12 cellular contexts compared by ENCODE assay signal in genomic region chr10:32939296-32940111, GRCh38. TPM values are rescaled to one million over a fixed set of nuclear protein-coding genes. Genes with fewer than 3 reads are reported as not detected.
DNase-seq lines count a peak whose midpoint lies in the region; ATAC-seq, FAIRE-seq and TF ChIP-seq lines count a peak whose summit lies in the region.
"Had no signal": no experiment of that assay in that cellular context is flagged by ENCODE, and none has a peak within 500 bp of the region (broad histone marks: within the 10 kb centered on the region; RNA-seq: fewer than 3 reads in every experiment).

No MANE protein-coding gene starts in this region.

- BruUV-seq in Panc1 (replicated peaks; lab: Mats Ljungman, UMichigan), result no TSS peak

- FAIRE-seq in H54 (lab: Jason Lieb, UNC), result no peak
- FAIRE-seq: GM18507 had no signal

- H3K27me3 Mint-ChIP-seq in CD4-positive, CD25-positive, alpha-beta regulatory T cell, result no peaks in the 10 kb centered on the region
- peaks cover 13% of the 10 kb centered on the region for H3K27me3 Mint-ChIP-seq in endothelial cell (ENCODE audit: unreplicated experiment)
- H3K27me3 Mint-ChIP-seq: stimulated activated naive CD8-positive, alpha-beta T cell treated with anti-CD3 and anti-CD28 coated beads, Interleukin-15, Interleukin-2, amounts not matched to agents 100 ng/mL and 50 ng/mL, for 24 hours had no signal

- no peaks in the 10 kb centered on the region for H3K9me3 ChIP-seq in CD4-positive, CD25-positive, alpha-beta regulatory T cell (ENCODE audit: control insufficient read depth in 2 of 2, low read length in 2 of 2)
- no peaks in the 10 kb centered on the region for H3K9me3 ChIP-seq in Panc1 (ENCODE audit: control insufficient read depth, insufficient read depth, low read depth, low read length)
- H3K9me3 ChIP-seq in parathyroid adenoma (ENCODE audit: control insufficient read depth, low read length), result no peaks in the 10 kb centered on the region

- no peak for DNase-seq in CD4-positive, CD25-positive, alpha-beta regulatory T cell
- no peak for DNase-seq in Panc1 (ENCODE audit: low read depth, low spot score)
- no peak for DNase-seq in endothelial cell (ENCODE audit: low spot score)
- no peak for DNase-seq in NCI-H187 (lab: John Stamatoyannopoulos, UW)
- DNase-seq in H54 (ENCODE audit: insufficient read length, low spot score), result no peak
- no peak for DNase-seq in NCI-H748 (lab: John Stamatoyannopoulos, UW; ENCODE audit: unreplicated experiment)
- no peak for DNase-seq in NCI-H446 (lab: John Stamatoyannopoulos, UW)
- DNase-seq: effector CD8-positive, alpha-beta T cell had no signal

- H3K9me3 Mint-ChIP-seq in CD4-positive, CD25-positive, alpha-beta regulatory T cell, result peaks cover 0 to 1% (median 0%) of the 10 kb centered on the region in 7 donors
- no peaks in the 10 kb centered on the region for H3K9me3 Mint-ChIP-seq in endothelial cell (ENCODE audit: unreplicated experiment)
- H3K9me3 Mint-ChIP-seq: stimulated activated naive CD8-positive, alpha-beta T cell treated with anti-CD3 and anti-CD28 coated beads, Interleukin-15, Interleukin-2, amounts not matched to agents 100 ng/mL and 50 ng/mL, for 24 hours had no signal

- TF ChIP-seq POLR2A in H54 (IDR thresholded peaks at IDR 0.05; ENCODE audit: low read depth, low read length), result no peak

- in situ Hi-C loops in Panc1 (cut with HindIII; ENCODE audit: low pct_unique_long_range_greater_than_20kb, low sequenced_read_pairs), result no loop called here

- H3K9ac ChIP-seq in parathyroid adenoma, result no peak overlapping the region

- H3K4me3 Mint-ChIP-seq in CD4-positive, CD25-positive, alpha-beta regulatory T cell, result peak overlapping the region; percentile 44 to 66 (median 60)
- no peak overlapping the region for H3K4me3 Mint-ChIP-seq in endothelial cell (ENCODE audit: unreplicated experiment)
- H3K4me3 Mint-ChIP-seq: stimulated activated naive CD8-positive, alpha-beta T cell treated with anti-CD3 and anti-CD28 coated beads, Interleukin-15, Interleukin-2, amounts not matched to agents 100 ng/mL and 50 ng/mL, for 24 hours had no signal

- ATAC-seq in CD4-positive, CD25-positive, alpha-beta regulatory T cell (ENCODE audit: low read depth in 2 of 2), result peak in 1 of 2 donors; percentile 18
- ATAC-seq in Panc1, result no peak

- peaks cover 49 to 87% (median 70%) of the 10 kb centered on the region in 4 donors for H3K4me1 Mint-ChIP-seq in CD4-positive, CD25-positive, alpha-beta regulatory T cell
- peaks cover 55% of the 10 kb centered on the region for H3K4me1 Mint-ChIP-seq in endothelial cell (ENCODE audit: unreplicated experiment)

- peaks cover 62% of the 10 kb centered on the region for H3K4me1 ChIP-seq in CD4-positive, CD25-positive, alpha-beta regulatory T cell (ENCODE audit: control insufficient read depth, insufficient read depth, low read length, poor library complexity, severe bottlenecking)
- H3K4me1 ChIP-seq in Panc1 (ENCODE audit: control insufficient read depth, insufficient read depth, low read length) (peaks cover 94% of the 10 kb centered on the region), parathyroid adenoma (peaks cover 49% of the 10 kb centered on the region)

- peaks cover 40% of the 10 kb centered on the region for H3K36me3 Mint-ChIP-seq in CD4-positive, CD25-positive, alpha-beta regulatory T cell
- H3K36me3 Mint-ChIP-seq in endothelial cell (ENCODE audit: low read depth, unreplicated experiment), result peaks cover 11% of the 10 kb centered on the region

- no peak overlapping the region for H3K4me2 ChIP-seq in parathyroid adenoma (ENCODE audit: low read length)

- H2AFZ ChIP-seq in parathyroid adenoma, result no peak overlapping the region

- POLR2A ChIA-PET in Panc1 (lab: Charles Lee), result interaction anchor here (0.6 kb wide), 1 partner anchor 80 kb away, joined by 5 read pairs; no protein-coding TSS in a partner anchor

- H3K4me3 ChIP-seq in CD4-positive, CD25-positive, alpha-beta regulatory T cell (ENCODE audit: low read depth, low read length), result peak overlapping the region; percentile 67
- H3K4me3 ChIP-seq in Panc1 (ENCODE audit: low read depth in 2 of 2, low read length in 2 of 2) (no peak overlapping the region), parathyroid adenoma (ENCODE audit: low read depth, low read length) (no peak overlapping the region)
- H3K4me3 ChIP-seq: skin epidermis had no signal

- no peaks in the 10 kb centered on the region for H3K27me3 ChIP-seq in CD4-positive, CD25-positive, alpha-beta regulatory T cell (ENCODE audit: control insufficient read depth, insufficient read depth, low read length)
- no peaks in the 10 kb centered on the region for H3K27me3 ChIP-seq in Panc1 (ENCODE audit: control insufficient read depth, insufficient read depth, low read length)
- no peaks in the 10 kb centered on the region for H3K27me3 ChIP-seq in parathyroid adenoma (ENCODE audit: control insufficient read depth, insufficient read depth, low read length)

- peaks cover 57% of the 10 kb centered on the region for H3K79me2 ChIP-seq in parathyroid adenoma

- H3K36me3 ChIP-seq in CD4-positive, CD25-positive, alpha-beta regulatory T cell (ENCODE audit: control insufficient read depth, insufficient read depth, low read length), result peaks cover 43% of the 10 kb centered on the region
- peaks cover 4% of the 10 kb centered on the region for H3K36me3 ChIP-seq in Panc1 (ENCODE audit: control insufficient read depth, insufficient read depth, low read length)
- no peaks in the 10 kb centered on the region for H3K36me3 ChIP-seq in parathyroid adenoma (ENCODE audit: control insufficient read depth, insufficient read depth, low read length)

- intact Hi-C loops in Panc1 (cut with micrococcal nuclease; ENCODE audit: unreplicated experiment), result no loop called here

- H3K27ac ChIP-seq in CD4-positive, CD25-positive, alpha-beta regulatory T cell (ENCODE audit: insufficient read depth, low read length, poor library complexity, severe bottlenecking), result peak overlapping the region; percentile 70
- peak overlapping the region; percentile 84 for H3K27ac ChIP-seq in Panc1 (ENCODE audit: low read length)
- H3K27ac ChIP-seq in parathyroid adenoma, result peak overlapping the region; percentile 90

- no peak for TF ChIP-seq CTCF in Panc1 (IDR thresholded peaks at IDR 0.05)
- TF ChIP-seq CTCF in endothelial cell (IDR thresholded peaks at IDR 0.05; ENCODE audit: unreplicated experiment), result no peak
- TF ChIP-seq CTCF in parathyroid adenoma (IDR thresholded peaks at IDR 0.05), result no peak

- CTCF ChIA-PET in Panc1 (lab: Charles Lee), result no interaction called here

- H3K27ac Mint-ChIP-seq in CD4-positive, CD25-positive, alpha-beta regulatory T cell, result peak overlapping the region in 2 of 3 donors; percentile 78 to 81
- peak overlapping the region; percentile 66 for H3K27ac Mint-ChIP-seq in endothelial cell (ENCODE audit: unreplicated experiment)
- H3K27ac Mint-ChIP-seq: stimulated activated naive CD8-positive, alpha-beta T cell treated with anti-CD3 and anti-CD28 coated beads, Interleukin-15, Interleukin-2, amounts not matched to agents 100 ng/mL and 50 ng/mL, for 24 hours had no signal

RNA-seq across cellular contexts. Expression of gene ITGB1, which starts 18.5 kb away (rescaled TPM):
- 524 TPM for total RNA-seq in CD4-positive, CD25-positive, alpha-beta regulatory T cell
- polyA plus RNA-seq in CD4-positive, CD25-positive, alpha-beta regulatory T cell, result 100 to 1,000 TPM; 360 to 577 (median 469) TPM
- total RNA-seq in Panc1 (2021; ENCODE audit: unreplicated experiment), result 803 TPM
- polyA plus RNA-seq in Panc1 (2012; ENCODE audit: insufficient read length), result 484 TPM
- 504 TPM for total RNA-seq in endothelial cell (ENCODE audit: unreplicated experiment)
